In the genomic region with DNA sequence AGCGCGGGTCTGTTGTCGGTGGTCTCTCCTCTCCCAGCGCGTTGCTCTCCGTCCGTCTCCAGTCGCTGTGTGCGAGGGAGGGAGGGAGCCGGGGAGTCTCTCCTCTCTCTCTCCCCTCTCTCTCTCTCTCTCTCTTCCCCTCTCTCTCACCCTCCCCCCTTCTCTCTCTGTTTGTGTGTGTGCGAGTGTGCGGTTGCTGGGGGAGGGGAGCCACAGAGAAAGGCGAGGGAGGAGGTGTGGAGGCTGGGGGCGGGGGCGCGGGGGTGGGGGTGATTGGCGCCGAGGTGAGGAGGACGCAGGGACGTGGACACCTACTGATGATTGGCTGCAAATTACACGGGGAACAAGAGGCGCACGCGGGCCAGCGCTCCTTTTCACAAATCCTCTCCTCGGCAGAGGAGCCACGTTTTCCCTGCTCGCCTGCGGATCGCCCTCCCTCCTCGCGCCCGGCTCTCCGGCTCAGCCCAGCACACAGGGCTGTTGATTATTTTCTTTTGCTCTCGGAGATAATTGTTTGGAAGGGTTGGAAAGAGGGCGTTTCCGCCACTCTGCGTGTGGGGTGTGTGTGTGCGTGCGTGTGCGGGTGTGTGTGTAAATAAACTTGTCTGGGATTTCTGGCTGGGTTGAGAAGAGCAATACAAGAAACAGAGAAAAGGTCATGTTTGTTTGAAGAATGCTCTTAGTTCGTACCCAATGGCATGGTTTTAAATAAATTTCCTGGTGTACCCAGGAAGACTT, we compare ENCODE assay signal across 8 cellular contexts. TPM values are rescaled to one million over a fixed set of nuclear protein-coding genes. Genes with fewer than 3 reads are reported as not detected.
DNase-seq lines count a peak whose midpoint lies in the region; ATAC-seq lines count a peak whose summit lies in the region.

A gene (minus strand): TSS at position 73 of the 738 bp plus-strand sequence. CDS start 3,092 bp downstream, outside the sequence.

- peak within 1 kb of the TSS; percentile 75 for H3K4me3 ChIP-seq in right cardiac atrium (ENCODE audit: low read length)

- peak within 1 kb of the TSS; percentile 96 for H3K27ac ChIP-seq in right cardiac atrium (ENCODE audit: low read length)

- no peaks in the 10 kb centered on the region for H3K9me3 ChIP-seq in right cardiac atrium (ENCODE audit: control insufficient read depth, low read length)

- intact Hi-C loops in right cardiac atrium (cut with DNase I), result no loop called here

- no peaks in the 10 kb centered on the region for H3K27me3 ChIP-seq in right cardiac atrium (ENCODE audit: control insufficient read depth, insufficient read depth)

- under 1% methylated on average over 42 of the region's 42 CpGs for WGBS in right cardiac atrium

- DNase-seq in activated naive CD4-positive, alpha-beta T cell treated with Interleukin-2 at 50 U/mL for 16 hours, result peak; percentile 3
- DNase-seq in activated naive CD4-positive, alpha-beta T cell (lab: John Stamatoyannopoulos, UW), result no peak
- DNase-seq in NCI-H82 (lab: John Stamatoyannopoulos, UW) (peak; percentile 95), amniotic epithelial cell (ENCODE audit: low read depth) (peak; percentile 61), right cardiac atrium (peak; percentile 67 to 88 (median 86)), pons (ENCODE audit: low spot score) (peak; percentile 85), GOT3 (lab: John Stamatoyannopoulos, UW) (no peak)

- no peaks in the 10 kb centered on the region for H3K4me1 ChIP-seq in right cardiac atrium (ENCODE audit: control insufficient read depth, insufficient read depth, low read length)

- ATAC-seq in HG03460 (IDR thresholded peaks at IDR 0.05; ENCODE audit: unreplicated experiment) (peak; percentile 21), right cardiac atrium (peak; percentile 85 to 88)

RNA-seq across cellular contexts. Expression of the gene that starts here (rescaled TPM):
- total RNA-seq in right cardiac atrium, result 10 to 100 TPM in 1 of 4 donors, 1 to 10 TPM in 3; 3.7 to 12.2 (median 7.2) TPM
- 2.5 TPM for polyA plus RNA-seq in right cardiac atrium

Comparison
In these comparisons a context has a peak if more than half of its experiments do, and no peak if none do; other contexts are left out.
1. DNase-seq: peak in activated naive CD4-positive, alpha-beta T cell treated with Interleukin-2 at 50 U/mL for 16 hours (single experiment), NCI-H82 (single experiment), amniotic epithelial cell (single experiment), right cardiac atrium (3 of 3) and pons (single experiment); none in activated naive CD4-positive, alpha-beta T cell (0 of 4) and GOT3 (single experiment).